In the genomic region with DNA sequence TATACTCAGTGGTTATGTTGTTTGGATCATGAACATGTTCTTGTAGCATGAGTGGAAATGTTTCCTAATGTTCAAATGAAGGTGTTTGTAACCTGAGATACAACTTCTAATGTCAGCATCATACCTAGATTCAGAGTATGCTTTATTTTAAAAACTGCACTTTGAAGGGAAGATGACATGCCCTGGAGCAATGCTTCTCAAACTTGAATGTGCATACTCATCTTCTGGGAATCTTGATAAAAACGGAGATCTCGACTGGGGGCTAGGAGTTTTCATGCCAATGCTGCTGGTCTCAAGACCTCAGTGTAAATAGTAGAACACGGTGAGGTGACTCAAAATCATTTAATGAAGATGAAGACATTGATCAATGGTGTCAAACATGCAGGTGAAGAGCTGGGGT, we compare ENCODE assay signal across 21 cellular contexts.
"Had no signal": no experiment of that assay in that cellular context is flagged by ENCODE, and none has a peak within 500 bp of the region (broad histone marks: within the 10 kb centered on the region; RNA-seq: fewer than 3 reads in every experiment).

No MANE protein-coding gene starts in this region.

- H2AFZ ChIP-seq: parathyroid adenoma had no signal

- H3K79me2 ChIP-seq: parathyroid adenoma had no signal

- H3K27me3 ChIP-seq: gastrocnemius medialis, heart right ventricle, right lobe of liver, testis, tibial nerve had no signal

- H3K4me3 ChIP-seq: coronary artery, gastrocnemius medialis, heart right ventricle, psoas muscle, right lobe of liver, testis, tibial nerve had no signal

- H3K9me3 ChIP-seq: gastrocnemius medialis, psoas muscle, right lobe of liver, testis, tibial nerve had no signal

- H3K4me1 ChIP-seq: gastrocnemius medialis, heart right ventricle, parathyroid adenoma, psoas muscle, right lobe of liver, testis, tibial nerve had no signal

- ATAC-seq: gastrocnemius medialis; heart right ventricle; left lobe of liver; naive thymus-derived CD4-positive, alpha-beta T cell; psoas muscle; right lobe of liver; stimulated activated naive B cell treated with anti-CD40 and anti-IgM and Interleukin-4, amounts not matched to agents 10 μg/mL and 1 μg/mL and 100 μg/mL, for 72 hours; stimulated activated naive CD8-positive, alpha-beta T cell treated with anti-CD3 and anti-CD28 coated beads, Interleukin-15, amount 100 ng/mL, for 72 hours had no signal

- H3K36me3 ChIP-seq: gastrocnemius medialis, heart right ventricle, right lobe of liver, tibial nerve had no signal

- DNase-seq: effector CD4-positive, alpha-beta T cell; endodermal cell; erythroblast; gastrocnemius medialis; heart right ventricle; hypothalamus; islet precursor cell; mammary epithelial cell; naive thymus-derived CD4-positive, alpha-beta T cell; nephron progenitor cell; psoas muscle; retina; right lobe of liver; stimulated activated CD4-positive, alpha-beta T cell treated with anti-CD3 and anti-CD28 coated beads, Interleukin-4, amount 100 ng/mL, for 24 hours; stimulated activated naive B cell treated with anti-CD40 and anti-IgM and Interleukin-4, amounts not matched to agents 10 μg/mL and 1 μg/mL and 100 μg/mL, for 72 hours; stimulated activated naive CD8-positive, alpha-beta T cell treated with anti-CD3 and anti-CD28 coated beads, Interleukin-15, amount 100 ng/mL, for 72 hours; testis had no signal

- H3K27ac ChIP-seq: coronary artery, gastrocnemius medialis, heart right ventricle, parathyroid adenoma, psoas muscle, right lobe of liver, testis, tibial nerve had no signal

- H3K9ac ChIP-seq: parathyroid adenoma had no signal
